ENCODE assay signal across 20 cellular contexts in genomic region chr5:84635235-84636055, GRCh38.
"Had no signal": no experiment of that assay in that cellular context is flagged by ENCODE, and none has a peak within 500 bp of the region (broad histone marks: within the 10 kb centered on the region; RNA-seq: fewer than 3 reads in every experiment).

No MANE protein-coding gene starts in this region.

- H3K9me3 Mint-ChIP-seq: activated B cell treated with CpG ODN at 0.5 μM for 24 hours; activated CD8-positive, alpha-beta T cell treated with anti-CD3 and anti-CD28 coated beads for 36 hours; activated T-cell treated with anti-CD3 and anti-CD28 coated beads, Interleukin-2, amount 50 U/mL, for 4 hours; brain had no signal

- H3K9me3 ChIP-seq: thoracic aorta had no signal

- ATAC-seq: activated CD8-positive, alpha-beta T cell treated with anti-CD3 and anti-CD28 coated beads for 36 hours; activated naive CD4-positive, alpha-beta T cell treated with anti-CD3 and anti-CD28 coated beads, Interleukin-2, amount 50 U/mL, for 72 hours; activated T-cell treated with anti-CD3 and anti-CD28 coated beads, Interleukin-2, amount 50 U/mL, for 4 hours; T-helper 17 cell had no signal

- H3K27ac ChIP-seq: skin epidermis, stomach, thoracic aorta had no signal

- H3K4me1 ChIP-seq: stomach had no signal

- DNase-seq: activated B cell treated with CpG ODN at 0.5 μM for 24 hours; activated CD4-positive, alpha-beta T cell treated with anti-CD3 and anti-CD28 coated beads for 48 hours; activated CD8-positive, alpha-beta T cell treated with anti-CD3 and anti-CD28 coated beads for 36 hours; activated effector memory CD4-positive, alpha-beta T cell treated with Interleukin-2 at 50 U/mL for 16 hours; activated T-cell treated with anti-CD3 and anti-CD28 coated beads, Interleukin-2, amount 50 U/mL, for 4 hours; amygdala; cortex of kidney; effector CD8-positive, alpha-beta T cell; foreskin melanocyte; head of caudate nucleus; retina; stimulated activated CD4-positive, alpha-beta T cell treated with anti-CD3 and anti-CD28 coated beads, Interleukin-4, amount 100 ng/mL, for 4 hours; stimulated activated CD8-positive, alpha-beta memory T cell treated with anti-CD3 and anti-CD28 coated beads, Interleukin-4, amount 100 ng/mL, for 48 hours; stomach; T-helper 17 cell had no signal

- H3K27me3 Mint-ChIP-seq: activated B cell treated with CpG ODN at 0.5 μM for 24 hours; activated CD8-positive, alpha-beta T cell treated with anti-CD3 and anti-CD28 coated beads for 36 hours; brain; central memory CD8-positive, alpha-beta T cell; T-helper 17 cell had no signal

- H3K4me3 Mint-ChIP-seq: activated B cell treated with CpG ODN at 0.5 μM for 24 hours; activated CD8-positive, alpha-beta T cell treated with anti-CD3 and anti-CD28 coated beads for 36 hours; activated T-cell treated with anti-CD3 and anti-CD28 coated beads, Interleukin-2, amount 50 U/mL, for 4 hours; brain; central memory CD8-positive, alpha-beta T cell; T-helper 17 cell had no signal

- H3K4me3 ChIP-seq: skin epidermis, stomach, thoracic aorta had no signal

- H3K4me1 Mint-ChIP-seq: activated B cell treated with CpG ODN at 0.5 μM for 24 hours; brain; central memory CD8-positive, alpha-beta T cell; T-helper 17 cell had no signal

- H3K36me3 ChIP-seq: stomach, thoracic aorta had no signal

- H3K36me3 Mint-ChIP-seq: activated naive CD4-positive, alpha-beta T cell treated with anti-CD3 and anti-CD28 coated beads, Interleukin-2, amount 50 U/mL, for 72 hours; brain had no signal

- H3K27me3 ChIP-seq: stomach had no signal

- H3K27ac Mint-ChIP-seq: activated B cell treated with CpG ODN at 0.5 μM for 24 hours; activated CD8-positive, alpha-beta T cell treated with anti-CD3 and anti-CD28 coated beads for 36 hours; activated naive CD4-positive, alpha-beta T cell treated with anti-CD3 and anti-CD28 coated beads, Interleukin-2, amount 50 U/mL, for 72 hours; brain; T-helper 17 cell had no signal
